In the genomic region with DNA sequence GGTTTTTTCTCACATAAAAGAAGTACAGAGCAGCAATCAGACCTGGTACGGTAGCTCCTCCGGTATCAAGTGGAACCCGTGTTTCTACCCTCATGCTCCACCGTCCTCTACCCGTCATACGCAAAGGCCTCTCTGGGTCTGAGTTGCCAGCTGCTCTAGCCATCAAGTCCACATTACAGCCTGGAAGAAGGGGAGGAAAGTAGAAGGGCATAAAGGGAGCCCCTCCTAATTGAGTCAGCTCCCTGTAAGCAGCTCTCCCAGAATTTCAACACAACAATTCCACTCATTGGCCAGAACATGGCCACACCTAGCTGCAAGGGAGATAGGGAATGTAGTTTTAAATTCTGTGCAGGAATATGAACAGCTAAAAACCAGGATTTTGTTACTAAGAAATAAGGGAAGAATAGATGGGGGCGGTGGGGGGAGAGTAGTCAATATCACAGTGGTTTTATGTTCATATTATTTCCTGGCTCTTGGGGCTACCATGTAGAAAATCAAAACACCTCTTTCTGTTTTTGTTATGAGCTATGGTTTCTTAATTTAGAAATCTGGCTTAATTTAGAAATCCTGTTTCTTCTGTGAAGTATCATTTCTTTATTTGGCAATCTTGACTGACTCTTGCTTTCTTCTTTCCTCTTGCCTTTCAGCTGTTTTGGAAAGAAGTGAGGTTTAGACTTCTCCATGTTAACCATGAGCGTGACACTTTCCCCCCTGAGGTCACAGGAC, we compare ENCODE assay signal across 19 cellular contexts.
A peak's percentile ranks its signal among the peaks of the same experiment; 100 is the strongest.
DNase-seq lines count a peak whose midpoint lies in the region; ATAC-seq and TF ChIP-seq lines count a peak whose summit lies in the region.
"Had no signal": no experiment of that assay in that cellular context is flagged by ENCODE, and none has a peak within 500 bp of the region (broad histone marks: within the 10 kb centered on the region; RNA-seq: fewer than 3 reads in every experiment).

No MANE protein-coding gene starts in this region.

- TF ChIP-seq EP300 in stomach (IDR thresholded peaks at IDR 0.05): no peak

- H3K36me3 ChIP-seq in right atrium auricular region: no peaks in the 10 kb centered on the region
- H3K36me3 ChIP-seq in stomach: no peaks in the 10 kb centered on the region
- H3K36me3 ChIP-seq: MG63 had no signal

- H3K4me3 ChIP-seq in GM12865 (ENCODE audit: low read depth, low read length) (peak overlapping the region; percentile 41), right atrium auricular region (peak overlapping the region in 1 of 2 donors; percentile 11), stomach (peak overlapping the region in 3 of 4 donors; percentile 3 to 27 (median 5))
- H3K4me3 ChIP-seq: MG63 had no signal

- CTCF ChIA-PET in CD4-positive, alpha-beta T cell (lab: Charles Lee): no interaction called here

- H3K27ac Mint-ChIP-seq in CD4-positive, alpha-beta T cell: no peak overlapping the region
- H3K27ac Mint-ChIP-seq: activated naive CD8-positive, alpha-beta T cell; immature natural killer cell had no signal

- peak overlapping the region; percentile 89 for H3K27ac ChIP-seq in caudate nucleus (ENCODE audit: low read depth, low read length)
- peak overlapping the region; percentile 54 to 68 for H3K27ac ChIP-seq in right atrium auricular region
- H3K27ac ChIP-seq in stomach: peak overlapping the region in 3 of 5 donors; percentile 20 to 69 (median 60)
- H3K27ac ChIP-seq in CD4-positive, alpha-beta T cell (ENCODE audit: low read depth, low read length): no peak overlapping the region

- H3K4me3 Mint-ChIP-seq in CD4-positive, alpha-beta T cell: no peak overlapping the region
- H3K4me3 Mint-ChIP-seq: activated naive CD8-positive, alpha-beta T cell; central memory CD8-positive, alpha-beta T cell; immature natural killer cell had no signal

- WGBS in stomach, 5 donors: 82 to 92% (median 87%) methylated on average over 8 of the region's 8 CpGs

- H3K9me3 Mint-ChIP-seq in CD4-positive, alpha-beta T cell: no peaks in the 10 kb centered on the region

- TF ChIP-seq CTCF in GM12865 (IDR thresholded peaks at IDR 0.05; ENCODE audit: insufficient read depth, low read depth, low read length, missing control alignments) (no peak), right atrium auricular region (IDR thresholded peaks at IDR 0.05) (no peak), stomach (IDR thresholded peaks at IDR 0.05) (no peak)
- no peak for TF ChIP-seq CTCF in CD4-positive, alpha-beta T cell (IDR thresholded peaks at IDR 0.05)

- DNase-seq in GM12865 (ENCODE audit: low read depth) (peak; percentile 25), caudate nucleus (lab: John Stamatoyannopoulos, UW) (peak in 2 of 61 donors; percentile 15 to 16), right atrium auricular region (ENCODE audit: low spot score) (no peak), stomach (no peak), NCI-H2227 (lab: John Stamatoyannopoulos, UW; ENCODE audit: unreplicated experiment) (no peak), NCI-H446 (lab: John Stamatoyannopoulos, UW) (no peak), mesenteric fat pad (ENCODE audit: low spot score) (no peak)
- no peak for DNase-seq in CD4-positive, alpha-beta T cell
- DNase-seq: activated CD4-positive, alpha-beta T cell treated with anti-CD3 and anti-CD28 coated beads, Interleukin-2, amount 50 U/mL, for 4 hours; activated T-cell treated with anti-CD3 and anti-CD28 coated beads, Interleukin-2, amount 50 U/mL, for 1 hour; Calu3; immature natural killer cell; mesendoderm; MG63; NCI-H1930; NCI-H526 treated with DMSO at 0.1 percent for 48 hours; stimulated activated CD4-positive, alpha-beta T cell treated with anti-CD3 and anti-CD28 coated beads, Interleukin-4, amount 100 ng/mL, for 1 hour had no signal

- no peaks in the 10 kb centered on the region for H3K27me3 Mint-ChIP-seq in CD4-positive, alpha-beta T cell
- H3K27me3 Mint-ChIP-seq: activated naive CD8-positive, alpha-beta T cell; central memory CD8-positive, alpha-beta T cell had no signal

- intact Hi-C loops in stomach (cut with DNase I; ENCODE audit: low total_unique reads): no loop called here
- intact Hi-C loops in CD4-positive, alpha-beta T cell (cut with DNase I, micrococcal nuclease): no loop called here

- ATAC-seq in CD4-positive, alpha-beta T cell (ENCODE audit: poor library complexity): no peak

- H3K4me1 Mint-ChIP-seq in CD4-positive, alpha-beta T cell (ENCODE audit: low read depth): no peaks in the 10 kb centered on the region
- H3K4me1 Mint-ChIP-seq: central memory CD8-positive, alpha-beta T cell; immature natural killer cell had no signal

- H3K4me1 ChIP-seq in right atrium auricular region: peaks cover 0 to 11% of the 10 kb centered on the region in 2 donors
- peaks cover 0 to 19% (median 7%) of the 10 kb centered on the region in 4 donors for H3K4me1 ChIP-seq in stomach

- H3K36me3 Mint-ChIP-seq in CD4-positive, alpha-beta T cell (ENCODE audit: low read depth): no peaks in the 10 kb centered on the region
- H3K36me3 Mint-ChIP-seq: immature natural killer cell had no signal

- H3K27me3 ChIP-seq in right atrium auricular region: no peaks in the 10 kb centered on the region
- H3K27me3 ChIP-seq in stomach: no peaks in the 10 kb centered on the region
- H3K27me3 ChIP-seq in CD4-positive, alpha-beta T cell (ENCODE audit: control insufficient read depth, insufficient read depth, low read length): no peaks in the 10 kb centered on the region
- H3K27me3 ChIP-seq: MG63 had no signal

- POLR2A ChIA-PET in CD4-positive, alpha-beta T cell (lab: Charles Lee): no interaction called here

- no peaks in the 10 kb centered on the region for H3K9me3 ChIP-seq in right atrium auricular region
- H3K9me3 ChIP-seq in stomach: no peaks in the 10 kb centered on the region
- H3K9me3 ChIP-seq in CD4-positive, alpha-beta T cell (ENCODE audit: control insufficient read depth, low read length): no peaks in the 10 kb centered on the region
- H3K9me3 ChIP-seq: MG63 had no signal

- TF ChIP-seq POLR2A in stomach (IDR thresholded peaks at IDR 0.05): no peak
